In the genomic region with DNA sequence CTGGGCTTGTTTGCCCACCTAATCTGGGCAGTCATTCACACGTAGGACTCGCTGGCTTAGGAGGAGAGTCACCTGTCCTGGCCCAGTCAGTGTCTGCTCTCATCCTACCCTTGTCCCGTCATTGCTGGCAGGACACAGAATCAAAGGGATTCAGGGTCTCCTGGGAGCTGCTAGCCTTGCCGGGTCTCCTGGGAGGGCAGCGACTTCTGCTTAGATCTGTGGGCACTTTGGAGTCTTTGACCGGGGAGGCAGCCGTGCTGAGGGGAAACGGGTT, we compare ENCODE assay signal across 8 cellular contexts. TPM values are rescaled to one million over a fixed set of nuclear protein-coding genes. Genes with fewer than 3 reads are reported as not detected.
DNase-seq lines count a peak whose midpoint lies in the region; ATAC-seq and TF ChIP-seq lines count a peak whose summit lies in the region.

No MANE protein-coding gene starts in this region.

- peaks cover 9% of the 10 kb centered on the region; the same call in 1 of the 2 replicates for H3F3A ChIP-seq in MM.1S (ENCODE audit: insufficient read depth, low read length)

- CTCF ChIA-PET in CD4-positive, alpha-beta memory T cell (lab: Charles Lee; ENCODE audit: partially characterized antibody), result interaction anchor here (1.0 to 6.0 kb wide), 3 partner anchors 11 to 15 kb away, joined by 3 to 23 read pairs (median 3); no protein-coding TSS in a partner anchor

- peak overlapping the region; percentile 66 for H2AFZ ChIP-seq in MM.1S (ENCODE audit: low read length)

- H3K27me3 ChIP-seq in CD4-positive, alpha-beta memory T cell (ENCODE audit: insufficient read depth, low read length), result no peaks in the 10 kb centered on the region
- H3K27me3 ChIP-seq in MM.1S (replicated peaks; ENCODE audit: insufficient read depth, low read length), result no peaks in the 10 kb centered on the region

- ATAC-seq in HG02571 (IDR thresholded peaks at IDR 0.05; ENCODE audit: unreplicated experiment) (no peak), GM18907 (IDR thresholded peaks at IDR 0.05; ENCODE audit: unreplicated experiment) (no peak)

- TF ChIP-seq CTCF in MM.1S (IDR thresholded peaks at IDR 0.05; ENCODE audit: low read length) (no peak), neural crest cell (conservative IDR thresholded peaks at IDR 0.05) (no peak)

- intact Hi-C loops in CD4-positive, alpha-beta memory T cell (cut with micrococcal nuclease), result loop anchor here (1.0 kb wide), 3 partner anchors 13 to 103 kb away; partner anchors contain the start of genes PEMT and RAI1

- H3K4me1 ChIP-seq in CD4-positive, alpha-beta memory T cell (ENCODE audit: insufficient read depth, low read length), result peaks cover 35% of the 10 kb centered on the region
- H3K4me1 ChIP-seq in MM.1S (ENCODE audit: low read length), result peaks cover 25% of the 10 kb centered on the region

- H3K9ac ChIP-seq in MM.1S (ENCODE audit: low read length), result peak overlapping the region; percentile 67

- peaks cover 18 to 66% (median 36%) of the 10 kb centered on the region in 4 donors for H3K4me1 Mint-ChIP-seq in CD4-positive, alpha-beta memory T cell
- peaks cover 80% of the 10 kb centered on the region for H3K4me1 Mint-ChIP-seq in neural crest cell

- peak overlapping the region; percentile 97 to 99 (median 99) for H3K27ac Mint-ChIP-seq in CD4-positive, alpha-beta memory T cell
- H3K27ac Mint-ChIP-seq in neural crest cell (ENCODE audit: unreplicated experiment), result peak overlapping the region; percentile 99

- no peak for DNase-seq in CD4-positive, alpha-beta memory T cell
- DNase-seq in MM.1S, result no peak
- no peak for DNase-seq in neural crest cell (ENCODE audit: low read depth, low spot score)
- DNase-seq in GM19238 (ENCODE audit: insufficient read length, low spot score), result no peak
- DNase-seq in OCI-M2 (lab: John Stamatoyannopoulos, UW; ENCODE audit: unreplicated experiment), result no peak

- peaks cover 0 to 2% (median 0%) of the 10 kb centered on the region in 8 donors for H3K9me3 Mint-ChIP-seq in CD4-positive, alpha-beta memory T cell
- H3K9me3 Mint-ChIP-seq in neural crest cell, result no peaks in the 10 kb centered on the region

- no peaks in the 10 kb centered on the region for H3K36me3 Mint-ChIP-seq in CD4-positive, alpha-beta memory T cell
- H3K36me3 Mint-ChIP-seq in neural crest cell (ENCODE audit: low read depth), result no peaks in the 10 kb centered on the region

- no peaks in the 10 kb centered on the region for H4K20me1 ChIP-seq in MM.1S (ENCODE audit: insufficient read depth, low read length)

- H3K27me3 Mint-ChIP-seq in CD4-positive, alpha-beta memory T cell, result no peaks in the 10 kb centered on the region
- H3K27me3 Mint-ChIP-seq in neural crest cell (ENCODE audit: low read depth), result no peaks in the 10 kb centered on the region

- H3K9me2 ChIP-seq in MM.1S (replicated peaks; ENCODE audit: insufficient read depth, low read length), result no peaks in the 10 kb centered on the region

- H3K36me3 ChIP-seq in CD4-positive, alpha-beta memory T cell (ENCODE audit: insufficient read depth, low read length), result no peaks in the 10 kb centered on the region
- H3K36me3 ChIP-seq in MM.1S (replicated peaks; ENCODE audit: insufficient read depth, low read length), result no peaks in the 10 kb centered on the region

- H3K4me2 ChIP-seq in MM.1S (ENCODE audit: low read depth, low read length), result peak overlapping the region; percentile 72

- H3K79me2 ChIP-seq in MM.1S (ENCODE audit: low read length), result peaks cover 97% of the 10 kb centered on the region

- peak overlapping the region in 1 of 2 donors; percentile 63 for H3K4me3 ChIP-seq in CD4-positive, alpha-beta memory T cell (ENCODE audit: low read length in 2 of 2)
- peak overlapping the region; percentile 60 for H3K4me3 ChIP-seq in MM.1S (ENCODE audit: low read length)

- peak overlapping the region; percentile 74 to 86 (median 84) for H3K4me3 Mint-ChIP-seq in CD4-positive, alpha-beta memory T cell
- peak overlapping the region; percentile 93 for H3K4me3 Mint-ChIP-seq in neural crest cell

- POLR2A ChIA-PET in CD4-positive, alpha-beta memory T cell (lab: Charles Lee; ENCODE audit: partially characterized antibody), result interaction anchor here (1.0 to 5.4 kb wide), 8 partner anchors 12 to 278 kb away, joined by 3 to 44 read pairs (median 4); partner anchors contain the start of genes DRC3, PEMT, RAI1 and SREBF1

- peak overlapping the region; percentile 92 for H3K27ac ChIP-seq in CD4-positive, alpha-beta memory T cell (ENCODE audit: low read depth, low read length)
- H3K27ac ChIP-seq in MM.1S (ENCODE audit: low read length) (peak overlapping the region; percentile 45; the same call in 1 of the 2 replicates), cingulate gyrus (ENCODE audit: low read depth, low read length) (peak overlapping the region; percentile 99)

- no peaks in the 10 kb centered on the region for H3K9me3 ChIP-seq in CD4-positive, alpha-beta memory T cell (ENCODE audit: control insufficient read depth in 1 of 2, low read length in 2 of 2)
- H3K9me3 ChIP-seq in MM.1S (replicated peaks; ENCODE audit: insufficient read depth, low read length), result no peaks in the 10 kb centered on the region

RNA-seq across cellular contexts. Expression of gene RAI1, which starts 12.6 kb away (rescaled TPM):
- total RNA-seq in CD4-positive, alpha-beta memory T cell, result 10 to 100 TPM; 15.4 to 19.5 TPM
- polyA plus RNA-seq in CD4-positive, alpha-beta memory T cell, result 1 to 10 TPM in 1 of 2 donors, under 1 TPM in 1; 0.35 to 4.0 TPM
- 53.6 and 54.0 TPM in 2 replicates for total RNA-seq in neural crest cell

Comparison
In these comparisons a context has a peak if more than half of its experiments do, and no peak if none do; other contexts are left out.
1. H3K27ac ChIP-seq: peak in every context shown above with its lines; median percentile 99 in cingulate gyrus; 92 in CD4-positive, alpha-beta memory T cell; 45 in MM.1S.